In the genomic region with DNA sequence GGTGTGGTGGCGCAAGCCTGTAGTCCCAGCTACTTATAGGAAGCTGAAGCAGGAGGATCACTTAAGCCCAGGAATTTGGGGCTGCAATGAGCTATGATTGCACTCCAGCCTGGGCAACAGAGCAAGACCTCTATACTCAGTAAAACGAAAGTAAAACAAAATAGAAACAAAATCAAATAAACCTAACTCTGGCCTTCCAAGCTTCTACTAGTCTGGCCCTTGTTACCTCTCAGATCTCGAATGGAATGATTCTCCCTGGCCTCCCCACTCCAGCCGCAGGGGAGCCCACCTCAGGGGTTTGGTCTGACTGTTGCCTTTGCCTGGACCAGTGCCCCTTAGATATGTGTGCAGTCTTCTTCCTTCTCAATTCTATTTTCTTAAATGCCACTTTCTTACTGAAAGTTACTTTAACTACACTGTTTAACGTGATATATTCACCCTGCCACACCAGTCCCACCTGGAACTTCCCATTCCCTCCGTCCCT, we compare ENCODE assay signal across 16 cellular contexts.
DNase-seq lines count a peak whose midpoint lies in the region; ATAC-seq and TF ChIP-seq lines count a peak whose summit lies in the region.
"Had no signal": no experiment of that assay in that cellular context is flagged by ENCODE, and none has a peak within 500 bp of the region (broad histone marks: within the 10 kb centered on the region; RNA-seq: fewer than 3 reads in every experiment).

No MANE protein-coding gene starts in this region.

- POLR2A ChIA-PET in MCF 10A (lab: Yijun Ruan, JAX): no interaction called here

- no peak overlapping the region for H3K27ac Mint-ChIP-seq in MCF 10A (ENCODE audit: low read depth, unreplicated experiment)
- H3K27ac Mint-ChIP-seq: activated CD8-positive, alpha-beta T cell treated with anti-CD3 and anti-CD28 coated beads for 36 hours; activated T-helper 1 cell treated with anti-CD3 and anti-CD28 coated beads, Interleukin-12 subunit alpha, Interleukin-12 subunit beta, Interleukin-2, Interleukin-4 antibody, amounts not matched to agents 30 ng/mL and 10 ng/mL and 1 ng/mL, durations not matched to agents 14 hours and 24 hours and 36 hours had no signal

- H3K4me3 ChIP-seq in MG63: no peak overlapping the region
- H3K4me3 ChIP-seq: pancreas, upper lobe of right lung had no signal

- H3K9me3 Mint-ChIP-seq in MCF 10A (ENCODE audit: unreplicated experiment): no peaks in the 10 kb centered on the region
- H3K9me3 Mint-ChIP-seq: activated CD8-positive, alpha-beta T cell treated with anti-CD3 and anti-CD28 coated beads for 36 hours; activated T-helper 1 cell treated with anti-CD3 and anti-CD28 coated beads, Interleukin-12 subunit alpha, Interleukin-12 subunit beta, Interleukin-2, Interleukin-4 antibody, amounts not matched to agents 30 ng/mL and 10 ng/mL and 1 ng/mL, durations not matched to agents 14 hours and 24 hours and 36 hours had no signal

- H3K4me3 Mint-ChIP-seq in MCF 10A (ENCODE audit: unreplicated experiment): no peak overlapping the region
- H3K4me3 Mint-ChIP-seq: activated CD8-positive, alpha-beta T cell treated with anti-CD3 and anti-CD28 coated beads for 36 hours; activated T-helper 1 cell treated with anti-CD3 and anti-CD28 coated beads, Interleukin-12 subunit alpha, Interleukin-12 subunit beta, Interleukin-2, Interleukin-4 antibody, amounts not matched to agents 30 ng/mL and 10 ng/mL and 1 ng/mL, durations not matched to agents 14 hours and 24 hours and 36 hours; central memory CD8-positive, alpha-beta T cell had no signal

- no TSS peak for BruUV-seq in MCF 10A (replicated peaks; lab: Mats Ljungman, UMichigan)

- no peaks in the 10 kb centered on the region for H3K36me3 ChIP-seq in MG63
- H3K36me3 ChIP-seq: pancreas, upper lobe of right lung had no signal

- CTCF ChIA-PET in MCF 10A (lab: Yijun Ruan, JAX): interaction anchor here (0.6 to 1.4 kb wide), 4 partner anchors 11 to 729 kb away, joined by 3 to 4 read pairs (median 3); no protein-coding TSS in a partner anchor

- DNase-seq in iPS-NIHi7 (ENCODE audit: extremely low spot score): peak; percentile 31
- no peak for DNase-seq in NCI-H2171 treated with DMSO at 0.1 percent for 48 hours (lab: John Stamatoyannopoulos, UW)
- no peak for DNase-seq in MG63
- DNase-seq in MCF 10A (ENCODE audit: unreplicated experiment): no peak
- DNase-seq: activated CD8-positive, alpha-beta T cell treated with anti-CD3 and anti-CD28 coated beads for 36 hours; left ventricle myocardium superior; NCI-H82; pancreas; stimulated activated naive CD4-positive, alpha-beta T cell; upper lobe of right lung had no signal

- intact Hi-C loops in MCF 10A (cut with micrococcal nuclease): no loop called here

- peaks cover 6% of the 10 kb centered on the region for H3K4me1 Mint-ChIP-seq in MCF 10A (ENCODE audit: insufficient read depth, unreplicated experiment)
- H3K4me1 Mint-ChIP-seq: central memory CD8-positive, alpha-beta T cell had no signal

- no peaks in the 10 kb centered on the region for H3K36me3 Mint-ChIP-seq in MCF 10A (ENCODE audit: insufficient read depth, unreplicated experiment)

- TF ChIP-seq CTCF in MCF 10A (IDR thresholded peaks at IDR 0.05; ENCODE audit: unreplicated experiment): no peak

- peak; percentile 74 for ATAC-seq in GM18498 (IDR thresholded peaks at IDR 0.05; ENCODE audit: unreplicated experiment)
- peak; percentile 51 for ATAC-seq in GM19463 (IDR thresholded peaks at IDR 0.05; ENCODE audit: unreplicated experiment)
- ATAC-seq in HG03565 (IDR thresholded peaks at IDR 0.05; ENCODE audit: unreplicated experiment): peak; percentile 67
- no peak for ATAC-seq in HG02870 (IDR thresholded peaks at IDR 0.05; ENCODE audit: unreplicated experiment)
- ATAC-seq: activated CD8-positive, alpha-beta T cell treated with anti-CD3 and anti-CD28 coated beads for 36 hours; left ventricle myocardium superior; pancreas; upper lobe of right lung had no signal

- no peaks in the 10 kb centered on the region for H3K27me3 ChIP-seq in MG63
- H3K27me3 ChIP-seq: pancreas, upper lobe of right lung had no signal

- H3K27me3 Mint-ChIP-seq in MCF 10A (ENCODE audit: insufficient read depth, unreplicated experiment): no peaks in the 10 kb centered on the region
- H3K27me3 Mint-ChIP-seq: activated CD8-positive, alpha-beta T cell treated with anti-CD3 and anti-CD28 coated beads for 36 hours had no signal

- no peaks in the 10 kb centered on the region for H3K9me3 ChIP-seq in MG63
- H3K9me3 ChIP-seq: pancreas, upper lobe of right lung had no signal
